Comparison of ENCODE assay signal across 8 cellular contexts in the genomic region with DNA sequence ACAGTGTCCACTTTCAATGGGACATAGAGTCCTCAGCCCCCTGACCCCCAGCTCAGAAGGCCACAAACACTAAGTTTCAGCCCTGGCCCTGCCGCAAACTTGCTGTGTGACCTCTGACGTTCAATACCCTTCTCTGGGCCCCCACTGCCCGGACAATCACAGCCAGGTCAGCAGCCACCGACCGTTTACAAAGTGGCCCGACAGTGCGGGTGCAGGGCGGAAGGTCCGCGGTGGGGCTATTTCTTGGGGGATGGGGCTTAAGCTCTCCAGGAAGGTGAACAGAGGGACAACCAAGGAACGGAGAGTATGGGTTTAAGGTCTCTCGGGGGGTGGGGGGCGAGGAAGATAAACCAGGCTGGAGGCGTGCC. TPM values are rescaled to one million over a fixed set of nuclear protein-coding genes. Genes with fewer than 3 reads are reported as not detected.
DNase-seq lines count a peak whose midpoint lies in the region; ATAC-seq and TF ChIP-seq lines count a peak whose summit lies in the region.

No MANE protein-coding gene starts in this region.

- POLR2A ChIA-PET in GM10248 (lab: Yijun Ruan, JAX) = interaction anchor here (0.6 to 2.3 kb wide), 3 partner anchors 31 to 669 kb away, joined by 5 to 14 read pairs (median 6); partner anchors contain the start of gene MED26

- DNase-seq in GM23248 = no peak
- no peak for DNase-seq in foreskin fibroblast
- no peak for DNase-seq in gastrocnemius medialis
- no peak for DNase-seq in COR-L47 (lab: John Stamatoyannopoulos, UW)
- no peak for DNase-seq in NCI-H146 treated with DMSO at 0.1 percent for 48 hours (lab: John Stamatoyannopoulos, UW; ENCODE audit: unreplicated experiment)
- no peak for DNase-seq in GM10248 (ENCODE audit: extremely low spot score)

- H3K27ac ChIP-seq in GM23248 (peak overlapping the region; percentile 83; the same call in 1 of the 2 replicates), VCaP (peak overlapping the region; percentile 98), gastrocnemius medialis (peak overlapping the region; percentile 100)

- TF ChIP-seq CTCF in VCaP (conservative IDR thresholded peaks at IDR 0.05) (no peak), foreskin fibroblast (IDR thresholded peaks at IDR 0.05; ENCODE audit: low read depth, low read length) (no peak), gastrocnemius medialis (IDR thresholded peaks at IDR 0.05 in 4 of 5, conservative IDR thresholded peaks at IDR 0.05 in 1 of 5) (no peak), GM10248 (IDR thresholded peaks at IDR 0.05; ENCODE audit: control extremely low read depth, extremely low read depth, low read depth, missing control alignments) (no peak)

- H3K4me3 ChIP-seq in GM23248 (peak overlapping the region; percentile 92), foreskin fibroblast (ENCODE audit: low read depth in 1 of 2, low read length in 2 of 2) (peak overlapping the region; percentile 93 to 95), gastrocnemius medialis (peak overlapping the region; percentile 75 to 95 (median 89))

- H3K36me3 ChIP-seq in GM23248 (ENCODE audit: low read depth) (peaks cover 7% of the 10 kb centered on the region; the same call in 1 of the 2 replicates), gastrocnemius medialis (peaks cover 0 to 25% of the 10 kb centered on the region in 2 donors)

- peaks cover 51% of the 10 kb centered on the region for H3K79me2 ChIP-seq in GM23248 (ENCODE audit: insufficient read depth)

- H3K9me3 ChIP-seq in GM23248 (ENCODE audit: low read depth) = no peaks in the 10 kb centered on the region
- H3K9me3 ChIP-seq in gastrocnemius medialis = no peaks in the 10 kb centered on the region

- H4K20me1 ChIP-seq in GM23248 (ENCODE audit: insufficient read depth) = 0 out of 2 replicates have a peak, but pooled peaks cover 3% of the 10 kb centered on the region

- H3K4me1 ChIP-seq in GM23248 (ENCODE audit: insufficient read depth) (peaks cover 7% of the 10 kb centered on the region; the same call in 1 of the 2 replicates), gastrocnemius medialis (peaks cover 31 to 37% of the 10 kb centered on the region in 2 donors)

- no peaks in the 10 kb centered on the region for H3K9me2 ChIP-seq in GM23248 (ENCODE audit: insufficient read depth)

- WGBS in GM23248 (ENCODE audit: low coverage in 1 of 2, low lambda C conversion rate in 2 of 2, missing lambda C conversion rate in 2 of 2), 2 experiments = 2% methylated on average over 11 to 14 of the region's 14 CpGs

- H3K27me3 ChIP-seq in GM23248 (replicated peaks; ENCODE audit: insufficient read depth) (no peaks in the 10 kb centered on the region), gastrocnemius medialis (no peaks in the 10 kb centered on the region)

- no peak for TF ChIP-seq POLR2A in gastrocnemius medialis (IDR thresholded peaks at IDR 0.05)

- in situ Hi-C loops in GM23248 (cut with MboI) = no loop called here
- in situ Hi-C loops in gastrocnemius medialis (cut with MboI; ENCODE audit: low sequenced_read_pairs in 4 of 4) = no loop called here

- H2AFZ ChIP-seq in GM23248 = peak overlapping the region; percentile 95

- ATAC-seq in gastrocnemius medialis (peak; percentile 0), HG03378 (IDR thresholded peaks at IDR 0.05; ENCODE audit: unreplicated experiment) (no peak)

- H3K4me2 ChIP-seq in GM23248 (ENCODE audit: unreplicated experiment) = peak overlapping the region; percentile 98

- H3F3A ChIP-seq in GM23248 (ENCODE audit: insufficient read depth) = no peaks in the 10 kb centered on the region

- intact Hi-C loops in gastrocnemius medialis (cut with DNase I; ENCODE audit: low total_unique reads) = no loop called here

- CTCF ChIA-PET in GM10248 (lab: Yijun Ruan, JAX) = interaction anchor here (1.5 kb wide), 2 partner anchors 26 to 575 kb away, joined by 3 to 4 read pairs; no protein-coding TSS in a partner anchor

- H3K9ac ChIP-seq in GM23248 = peak overlapping the region; percentile 88

RNA-seq across cellular contexts. Expression of gene SMIM7, which starts 0.5 kb away (rescaled TPM):
- 65.8 and 79.0 TPM in 2 replicates for total RNA-seq in GM23248 (2014; rRNA removed; shearing (Covaris generic))
- polyA plus RNA-seq in GM23248 (2016; fragmentation: Nextera tagmentation; extraction: Ambion mirVana) = 89.9 and 92.9 TPM in 2 replicates
- total RNA-seq in gastrocnemius medialis = 10 to 100 TPM; 36.4 to 60.5 (median 49.8) TPM

RNA-seq across cellular contexts. Expression of gene TMEM38A, which starts 1.5 kb away (rescaled TPM):
- total RNA-seq in GM23248 (2014; rRNA removed; shearing (Covaris generic)) = 1.3 TPM in 1 of 2 replicates, not detected in the other
- 1.1 and 1.6 TPM in 2 replicates for polyA plus RNA-seq in GM23248 (2016; fragmentation: Nextera tagmentation; extraction: Ambion mirVana)
- 100 to 1,000 TPM; 101 to 256 (median 182) TPM for total RNA-seq in gastrocnemius medialis

RNA-seq across cellular contexts. Expression of gene MED26, which starts 31.4 kb away (rescaled TPM):
- total RNA-seq in GM23248 (2014; rRNA removed; shearing (Covaris generic)) = 6.2 and 6.7 TPM in 2 replicates
- 3.3 and 4.4 TPM in 2 replicates for polyA plus RNA-seq in GM23248 (2016; fragmentation: Nextera tagmentation; extraction: Ambion mirVana)
- total RNA-seq in gastrocnemius medialis = 10 to 100 TPM in 2 of 4 donors, 1 to 10 TPM in 2; 5.7 to 15.7 (median 9.4) TPM

Comparison
In these comparisons a context has a peak if more than half of its experiments do, and no peak if none do; other contexts are left out.
1. RNA of gene TMEM38A, which starts 1.5 kb away (total RNA-seq): 101 to 256 TPM in gastrocnemius medialis; 1.3 TPM in GM23248; every median in the first group is over 10 times any median in the second.
2. Peak in every context shown above with its lines, with median percentiles within 50 percentile points of each other: H3K27ac ChIP-seq and H3K4me3 ChIP-seq.